Comparison of ENCODE assay signal across 17 cellular contexts in genomic region chr19:5078666-5079409, GRCh38.
A peak's percentile ranks its signal among the peaks of the same experiment; 100 is the strongest.
DNase-seq lines count a peak whose midpoint lies in the region; TF ChIP-seq lines count a peak whose summit lies in the region.
"Had no signal": no experiment of that assay in that cellular context is flagged by ENCODE, and none has a peak within 500 bp of the region (broad histone marks: within the 10 kb centered on the region; RNA-seq: fewer than 3 reads in every experiment).

No MANE protein-coding gene starts in this region.

- H3K27ac Mint-ChIP-seq in glutamatergic neuron (ENCODE audit: unreplicated experiment) (peak overlapping the region; percentile 43), nephron progenitor cell (peak overlapping the region; percentile 32)
- H3K27ac Mint-ChIP-seq: stimulated activated effector memory CD8-positive, alpha-beta T cell treated with anti-CD3 and anti-CD28 coated beads, Interleukin-12 subunit alpha, Interleukin-12 subunit beta, amount 100 ng/mL, for 72 hours had no signal

- H3K4me3 ChIP-seq in BLaER1 (no peak overlapping the region), WERI-Rb-1 (ENCODE audit: low read depth, low read length) (no peak overlapping the region), esophagus muscularis mucosa (no peak overlapping the region), osteoblast (ENCODE audit: insufficient read depth, low read length) (no peak overlapping the region)
- H3K4me3 ChIP-seq: adrenal gland, right lobe of liver had no signal

- no peaks in the 10 kb centered on the region for H3K9me3 ChIP-seq in BLaER1
- no peaks in the 10 kb centered on the region for H3K9me3 ChIP-seq in WERI-Rb-1 (ENCODE audit: severe bottlenecking)
- H3K9me3 ChIP-seq in esophagus muscularis mucosa: no peaks in the 10 kb centered on the region
- no peaks in the 10 kb centered on the region for H3K9me3 ChIP-seq in osteoblast (ENCODE audit: low read depth, low read length)
- H3K9me3 ChIP-seq: adrenal gland, right lobe of liver had no signal

- H3K4me3 Mint-ChIP-seq in glutamatergic neuron (ENCODE audit: unreplicated experiment) (no peak overlapping the region), nephron progenitor cell (no peak overlapping the region)
- H3K4me3 Mint-ChIP-seq: neural crest cell; stimulated activated effector memory CD8-positive, alpha-beta T cell treated with anti-CD3 and anti-CD28 coated beads, Interleukin-12 subunit alpha, Interleukin-12 subunit beta, amount 100 ng/mL, for 72 hours had no signal

- TF ChIP-seq CTCF in WERI-Rb-1 (IDR thresholded peaks at IDR 0.05; ENCODE audit: low read depth, low read length) (no peak), glutamatergic neuron (IDR thresholded peaks at IDR 0.05; ENCODE audit: partially characterized antibody, unreplicated experiment) (no peak), nephron progenitor cell (IDR thresholded peaks at IDR 0.05) (no peak), GM10266 (IDR thresholded peaks at IDR 0.05; ENCODE audit: control insufficient read depth, insufficient read depth, low read depth, missing control alignments) (no peak), esophagus muscularis mucosa (IDR thresholded peaks at IDR 0.05) (no peak), osteoblast (IDR thresholded peaks at IDR 0.05; ENCODE audit: extremely low read depth, low read depth, low read length) (no peak)

- no peak for DNase-seq in WERI-Rb-1
- DNase-seq in glutamatergic neuron: no peak
- no peak for DNase-seq in nephron progenitor cell
- no peak for DNase-seq in HEK293T (ENCODE audit: extremely low spot score)
- DNase-seq in GM10266 (ENCODE audit: extremely low spot score): no peak
- no peak for DNase-seq in esophagus muscularis mucosa (ENCODE audit: extremely low spot score)
- DNase-seq in osteoblast (ENCODE audit: insufficient read length, low spot score, missing footprints): no peak
- DNase-seq: activated CD4-positive, alpha-beta T cell treated with anti-CD3 and anti-CD28 coated beads for 1 hour; adrenal gland; DMS79; mesendoderm; MM.1S; NCI-H1930 had no signal

- H4K20me1 ChIP-seq in BLaER1 (peaks cover 99% of the 10 kb centered on the region), osteoblast (ENCODE audit: insufficient read depth, low read length) (peaks cover 9% of the 10 kb centered on the region)

- POLR2A ChIA-PET in HEK293T (lab: Yijun Ruan, JAX): no interaction called here

- H3K36me3 ChIP-seq in BLaER1 (peaks cover 83% of the 10 kb centered on the region), WERI-Rb-1 (peaks cover 70% of the 10 kb centered on the region), esophagus muscularis mucosa (peaks cover 45 to 91% (median 83%) of the 10 kb centered on the region in 4 donors), osteoblast (ENCODE audit: insufficient read depth, low read length) (peaks cover 15% of the 10 kb centered on the region)

- H3K27me3 ChIP-seq in BLaER1 (no peaks in the 10 kb centered on the region), WERI-Rb-1 (ENCODE audit: insufficient read depth, low read depth, severe bottlenecking) (no peaks in the 10 kb centered on the region), esophagus muscularis mucosa (no peaks in the 10 kb centered on the region), osteoblast (ENCODE audit: insufficient read depth, low read length) (no peaks in the 10 kb centered on the region)
- H3K27me3 ChIP-seq: adrenal gland, right lobe of liver had no signal

- intact Hi-C loops in esophagus muscularis mucosa (cut with DNase I): no loop called here

- peaks cover 17% of the 10 kb centered on the region for H3K27me3 Mint-ChIP-seq in glutamatergic neuron (ENCODE audit: unreplicated experiment)
- no peaks in the 10 kb centered on the region for H3K27me3 Mint-ChIP-seq in nephron progenitor cell (ENCODE audit: low read depth, poor library complexity)

- no peak overlapping the region for H3K9ac ChIP-seq in BLaER1

- H3K4me2 ChIP-seq in BLaER1: peak overlapping the region; percentile 80; the same call in 1 of the 2 replicates
- no peak overlapping the region for H3K4me2 ChIP-seq in osteoblast (ENCODE audit: insufficient read depth, low read length)

- no peak for TF ChIP-seq POLR2A in esophagus muscularis mucosa (IDR thresholded peaks at IDR 0.05; ENCODE audit: low read depth)

- no peak for TF ChIP-seq EP300 in esophagus muscularis mucosa (IDR thresholded peaks at IDR 0.05)

- no peaks in the 10 kb centered on the region for H3K79me2 ChIP-seq in osteoblast (ENCODE audit: insufficient read depth, low read length)

- no peak overlapping the region for H2AFZ ChIP-seq in osteoblast (ENCODE audit: low read length)

- no peaks in the 10 kb centered on the region for H3K36me3 Mint-ChIP-seq in glutamatergic neuron (ENCODE audit: unreplicated experiment)
- H3K36me3 Mint-ChIP-seq in nephron progenitor cell (ENCODE audit: low read depth): peaks cover 22% of the 10 kb centered on the region

- H3K9me3 Mint-ChIP-seq in glutamatergic neuron (ENCODE audit: unreplicated experiment): peaks cover 22% of the 10 kb centered on the region
- no peaks in the 10 kb centered on the region for H3K9me3 Mint-ChIP-seq in nephron progenitor cell
- H3K9me3 Mint-ChIP-seq: neural crest cell; stimulated activated effector memory CD8-positive, alpha-beta T cell treated with anti-CD3 and anti-CD28 coated beads, Interleukin-12 subunit alpha, Interleukin-12 subunit beta, amount 100 ng/mL, for 72 hours had no signal

- H3K27ac ChIP-seq in BLaER1 (no peak overlapping the region), WERI-Rb-1 (peak overlapping the region; percentile 42), esophagus muscularis mucosa (replicated peaks in 1 of 4) (no peak overlapping the region), osteoblast (ENCODE audit: low read depth, low read length) (no peak overlapping the region)
- H3K27ac ChIP-seq: adrenal gland, right lobe of liver had no signal

- H3K4me1 Mint-ChIP-seq in glutamatergic neuron (ENCODE audit: low read depth, unreplicated experiment) (peaks cover 17% of the 10 kb centered on the region), nephron progenitor cell (peaks cover 28% of the 10 kb centered on the region)

- H3K4me1 ChIP-seq in BLaER1 (peaks cover 65% of the 10 kb centered on the region), esophagus muscularis mucosa (peaks cover 0 to 15% (median 8%) of the 10 kb centered on the region in 4 donors), osteoblast (ENCODE audit: insufficient read depth, low read length) (no peaks in the 10 kb centered on the region)
- H3K4me1 ChIP-seq: right lobe of liver had no signal

- 89% methylated on average over 14 of the region's 28 CpGs for WGBS in esophagus muscularis mucosa

- CTCF ChIA-PET in HEK293T (lab: Yijun Ruan, JAX): no interaction called here

TF ChIP-seq in HEK293T, 16 proteins besides CTCF, POLR2A, EP300 and RAD21:
- TF ChIP-seq ZNF384 (IDR thresholded peaks at IDR 0.05) (no peak), FOXM1 (IDR thresholded peaks at IDR 0.05; ENCODE audit: borderline replicate concordance) (no peak), HDGF (IDR thresholded peaks at IDR 0.05; ENCODE audit: borderline replicate concordance) (no peak), BHLHE40 (IDR thresholded peaks at IDR 0.05; ENCODE audit: borderline replicate concordance) (no peak), NFRKB (IDR thresholded peaks at IDR 0.05) (no peak), LEF1 (IDR thresholded peaks at IDR 0.05; ENCODE audit: borderline replicate concordance) (no peak), ELF4 (IDR thresholded peaks at IDR 0.05) (no peak), FOXA1 (IDR thresholded peaks at IDR 0.05) (no peak), TARDBP (IDR thresholded peaks at IDR 0.05) (no peak), SP1 (IDR thresholded peaks at IDR 0.05) (no peak), ARNT (IDR thresholded peaks at IDR 0.05) (no peak), SUZ12 (IDR thresholded peaks at IDR 0.05) (no peak), L3MBTL2 (conservative IDR thresholded peaks at IDR 0.05) (no peak)
